Comparison of ENCODE assay signal across 13 cellular contexts in genomic region chr15:90646662-90647305, GRCh38.
DNase-seq lines count a peak whose midpoint lies in the region; ATAC-seq lines count a peak whose summit lies in the region.
"Had no signal": no experiment of that assay in that cellular context is flagged by ENCODE, and none has a peak within 500 bp of the region (broad histone marks: within the 10 kb centered on the region; RNA-seq: fewer than 3 reads in every experiment).

No MANE protein-coding gene starts in this region.

- no peaks in the 10 kb centered on the region for H3K36me3 Mint-ChIP-seq in activated naive CD4-positive, alpha-beta T cell treated with anti-CD3 and anti-CD28 coated beads, Interleukin-2, amount 50 U/mL, for 24 hours
- H3K36me3 Mint-ChIP-seq in activated naive CD4-positive, alpha-beta T cell treated with anti-CD3 and anti-CD28 coated beads for 36 hours (ENCODE audit: low read depth) = peaks cover 8% of the 10 kb centered on the region
- peaks cover 44% of the 10 kb centered on the region for H3K36me3 Mint-ChIP-seq in dendritic cell treated with granulocyte-macrophage colony-stimulating factor and Interleukin-4, amounts not matched to agents 40 ng/mL and 50 ng/mL, for 4 days (ENCODE audit: low read depth)
- H3K36me3 Mint-ChIP-seq in stimulated activated effector memory CD8-positive, alpha-beta T cell treated with anti-CD3 and anti-CD28 coated beads, Interleukin-12 subunit alpha, Interleukin-12 subunit beta, amount 100 ng/mL, for 72 hours = peaks cover 38% of the 10 kb centered on the region

- H3K4me3 ChIP-seq in SK-N-MC = no peak overlapping the region

- no peaks in the 10 kb centered on the region for H3K9me3 Mint-ChIP-seq in activated naive CD4-positive, alpha-beta T cell treated with anti-CD3 and anti-CD28 coated beads, Interleukin-2, amount 50 U/mL, for 24 hours
- no peaks in the 10 kb centered on the region for H3K9me3 Mint-ChIP-seq in activated naive CD4-positive, alpha-beta T cell treated with anti-CD3 and anti-CD28 coated beads for 36 hours
- no peaks in the 10 kb centered on the region for H3K9me3 Mint-ChIP-seq in dendritic cell treated with granulocyte-macrophage colony-stimulating factor and Interleukin-4, amounts not matched to agents 40 ng/mL and 50 ng/mL, for 4 days
- H3K9me3 Mint-ChIP-seq in stimulated activated effector memory CD8-positive, alpha-beta T cell treated with anti-CD3 and anti-CD28 coated beads, Interleukin-12 subunit alpha, Interleukin-12 subunit beta, amount 100 ng/mL, for 72 hours = no peaks in the 10 kb centered on the region

- peak overlapping the region; percentile 79 for H3K27ac ChIP-seq in SK-N-MC

- H3K27me3 Mint-ChIP-seq in activated naive CD4-positive, alpha-beta T cell treated with anti-CD3 and anti-CD28 coated beads, Interleukin-2, amount 50 U/mL, for 24 hours = no peaks in the 10 kb centered on the region
- no peaks in the 10 kb centered on the region for H3K27me3 Mint-ChIP-seq in activated naive CD4-positive, alpha-beta T cell treated with anti-CD3 and anti-CD28 coated beads for 36 hours (ENCODE audit: low read depth)
- no peaks in the 10 kb centered on the region for H3K27me3 Mint-ChIP-seq in dendritic cell treated with granulocyte-macrophage colony-stimulating factor and Interleukin-4, amounts not matched to agents 40 ng/mL and 50 ng/mL, for 4 days

- H3K27ac Mint-ChIP-seq in activated naive CD4-positive, alpha-beta T cell treated with anti-CD3 and anti-CD28 coated beads, Interleukin-2, amount 50 U/mL, for 24 hours = peak overlapping the region; percentile 27
- H3K27ac Mint-ChIP-seq in activated naive CD4-positive, alpha-beta T cell treated with anti-CD3 and anti-CD28 coated beads for 36 hours = no peak overlapping the region
- H3K27ac Mint-ChIP-seq in dendritic cell treated with granulocyte-macrophage colony-stimulating factor and Interleukin-4, amounts not matched to agents 40 ng/mL and 50 ng/mL, for 4 days = peak overlapping the region; percentile 65
- peak overlapping the region; percentile 83 for H3K27ac Mint-ChIP-seq in stimulated activated effector memory CD8-positive, alpha-beta T cell treated with anti-CD3 and anti-CD28 coated beads, Interleukin-12 subunit alpha, Interleukin-12 subunit beta, amount 100 ng/mL, for 72 hours

- no peak overlapping the region for H3K9ac ChIP-seq in SK-N-MC (ENCODE audit: insufficient read length)

- no peak overlapping the region for H3K4me3 Mint-ChIP-seq in activated naive CD4-positive, alpha-beta T cell treated with anti-CD3 and anti-CD28 coated beads, Interleukin-2, amount 50 U/mL, for 24 hours
- H3K4me3 Mint-ChIP-seq in activated naive CD4-positive, alpha-beta T cell treated with anti-CD3 and anti-CD28 coated beads for 36 hours = no peak overlapping the region
- no peak overlapping the region for H3K4me3 Mint-ChIP-seq in dendritic cell treated with granulocyte-macrophage colony-stimulating factor and Interleukin-4, amounts not matched to agents 40 ng/mL and 50 ng/mL, for 4 days
- no peak overlapping the region for H3K4me3 Mint-ChIP-seq in stimulated activated effector memory CD8-positive, alpha-beta T cell treated with anti-CD3 and anti-CD28 coated beads, Interleukin-12 subunit alpha, Interleukin-12 subunit beta, amount 100 ng/mL, for 72 hours

- peaks cover 31% of the 10 kb centered on the region for H3K4me1 Mint-ChIP-seq in activated naive CD4-positive, alpha-beta T cell treated with anti-CD3 and anti-CD28 coated beads, Interleukin-2, amount 50 U/mL, for 24 hours
- peaks cover 30% of the 10 kb centered on the region for H3K4me1 Mint-ChIP-seq in activated naive CD4-positive, alpha-beta T cell treated with anti-CD3 and anti-CD28 coated beads for 36 hours (ENCODE audit: low read depth)
- peaks cover 87% of the 10 kb centered on the region for H3K4me1 Mint-ChIP-seq in dendritic cell treated with granulocyte-macrophage colony-stimulating factor and Interleukin-4, amounts not matched to agents 40 ng/mL and 50 ng/mL, for 4 days (ENCODE audit: low read depth)
- peaks cover 38% of the 10 kb centered on the region for H3K4me1 Mint-ChIP-seq in stimulated activated effector memory CD8-positive, alpha-beta T cell treated with anti-CD3 and anti-CD28 coated beads, Interleukin-12 subunit alpha, Interleukin-12 subunit beta, amount 100 ng/mL, for 72 hours

- no peak for DNase-seq in activated naive CD4-positive, alpha-beta T cell treated with anti-CD3 and anti-CD28 coated beads for 36 hours
- DNase-seq in SK-N-MC (ENCODE audit: low read depth, low spot score) = no peak
- no peak for DNase-seq in stimulated activated effector memory CD8-positive, alpha-beta T cell treated with anti-CD3 and anti-CD28 coated beads, Interleukin-12 subunit alpha, Interleukin-12 subunit beta, amount 100 ng/mL, for 72 hours (ENCODE audit: low spot score in 2 of 2)
- DNase-seq in islet precursor cell = no peak
- no peak for DNase-seq in stimulated activated naive CD8-positive, alpha-beta T cell treated with anti-CD3 and anti-CD28 coated beads, Interleukin-15, Interleukin-2, amounts not matched to agents 100 U/mL and 50 U/mL, for 24 hours
- DNase-seq: activated CD4-positive, CD25-positive, alpha-beta regulatory T cell; activated CD8-positive, alpha-beta memory T cell treated with anti-CD3 and anti-CD28 coated beads, Interleukin-2, amount 50 U/mL, for 48 hours; AML-193; NCI-H226; occipital lobe; RPMI8226 had no signal

- ATAC-seq in stimulated activated effector memory CD8-positive, alpha-beta T cell treated with anti-CD3 and anti-CD28 coated beads, Interleukin-12 subunit alpha, Interleukin-12 subunit beta, amount 100 ng/mL, for 72 hours = no peak
- no peak for ATAC-seq in stimulated activated naive CD8-positive, alpha-beta T cell treated with anti-CD3 and anti-CD28 coated beads, Interleukin-15, Interleukin-2, amounts not matched to agents 100 U/mL and 50 U/mL, for 24 hours

- H3K36me3 ChIP-seq in SK-N-MC (ENCODE audit: insufficient read depth, low read length) = peaks cover 18% of the 10 kb centered on the region; the same call in 1 of the 2 replicates

- intact Hi-C loops in activated naive CD4-positive, alpha-beta T cell treated with anti-CD3 and anti-CD28 coated beads for 36 hours (cut with micrococcal nuclease) = no loop called here
- intact Hi-C loops in dendritic cell treated with granulocyte-macrophage colony-stimulating factor and Interleukin-4, amounts not matched to agents 40 ng/mL and 50 ng/mL, for 4 days (cut with micrococcal nuclease) = no loop called here

- CTCF ChIA-PET in activated naive CD4-positive, alpha-beta T cell treated with anti-CD3 and anti-CD28 coated beads for 36 hours (lab: Charles Lee) = no interaction called here

- no peaks in the 10 kb centered on the region for H3K9me3 ChIP-seq in SK-N-MC (ENCODE audit: low read depth, low read length)
